In the genomic region with DNA sequence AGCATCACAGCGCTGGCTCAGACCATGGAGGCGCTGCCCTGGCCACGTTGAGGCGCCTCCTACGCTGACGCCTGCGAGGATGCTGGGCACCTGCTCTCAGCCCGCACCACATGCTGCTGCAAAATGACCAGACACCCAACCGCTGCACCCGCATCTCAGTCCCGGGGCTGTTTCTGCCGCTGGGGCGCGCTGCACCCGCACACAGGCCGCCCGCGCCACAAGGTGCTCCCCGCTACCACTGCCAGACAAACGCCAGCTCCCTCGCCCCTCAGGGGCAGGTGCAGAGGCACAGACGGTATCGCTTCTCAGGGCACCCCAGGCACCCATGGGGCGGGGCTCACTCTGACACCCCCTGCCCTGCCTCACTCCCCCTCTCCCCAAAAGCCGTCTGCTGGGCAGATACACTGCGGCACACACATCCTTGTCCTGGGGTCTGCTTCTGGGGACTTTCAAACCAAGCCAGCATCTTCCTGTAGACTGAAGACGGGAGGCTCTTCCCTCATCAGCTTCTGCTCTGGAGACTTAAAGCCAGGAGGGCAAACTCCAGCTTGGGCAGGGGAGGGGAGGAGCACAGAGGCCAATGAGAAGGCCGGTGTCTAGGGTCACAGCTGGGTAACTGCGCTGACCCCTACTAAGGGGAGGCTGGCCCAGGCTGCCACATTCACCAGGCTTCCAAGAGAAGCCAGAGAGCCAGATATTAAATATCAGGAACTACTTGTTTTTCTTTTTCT, we compare ENCODE assay signal across 14 cellular contexts. TPM values are rescaled to one million over a fixed set of nuclear protein-coding genes. Genes with fewer than 3 reads are reported as not detected.
A peak's percentile ranks its signal among the peaks of the same experiment; 100 is the strongest.
DNase-seq lines count a peak whose midpoint lies in the region; TF ChIP-seq lines count a peak whose summit lies in the region.
"Had no signal": no experiment of that assay in that cellular context is flagged by ENCODE, and none has a peak within 500 bp of the region (broad histone marks: within the 10 kb centered on the region; RNA-seq: fewer than 3 reads in every experiment).

No MANE protein-coding gene starts in this region.

- no peak overlapping the region for H2AFZ ChIP-seq in PC-9

- H3K27ac ChIP-seq in RWPE1, result peak overlapping the region; percentile 33
- H3K27ac ChIP-seq in suprapubic skin, result peak overlapping the region; percentile 16
- no peak overlapping the region for H3K27ac ChIP-seq in PC-9
- H3K27ac ChIP-seq: Peyer's patch had no signal

- H3K27me3 ChIP-seq in suprapubic skin (no peaks in the 10 kb centered on the region), PC-9 (ENCODE audit: insufficient read depth, low read depth) (no peaks in the 10 kb centered on the region)
- H3K27me3 ChIP-seq: Peyer's patch had no signal

- TF ChIP-seq CTCF in RWPE1 (conservative IDR thresholded peaks at IDR 0.05; ENCODE audit: low read depth) (no peak), suprapubic skin (IDR thresholded peaks at IDR 0.05) (no peak), PC-9 (conservative IDR thresholded peaks at IDR 0.05) (no peak)

- H3K9me2 ChIP-seq in PC-9 (ENCODE audit: insufficient read depth), result no peaks in the 10 kb centered on the region

- BruUV-seq in PC-9 (replicated peaks; lab: Mats Ljungman, UMichigan), result no TSS peak

- CTCF ChIA-PET in RWPE1 (lab: Yijun Ruan, JAX) (no interaction called here), PC-9 (lab: Charles Lee) (no interaction called here)

- no peaks in the 10 kb centered on the region for H3K79me2 ChIP-seq in PC-9 (ENCODE audit: low read depth)

- H3F3A ChIP-seq in PC-9 (ENCODE audit: insufficient read depth, low read depth), result peaks cover 16% of the 10 kb centered on the region; the same call in 1 of the 2 replicates

- H3K4me2 ChIP-seq in PC-9, result no peak overlapping the region

- DNase-seq in RWPE1 (ENCODE audit: low spot score), result no peak
- peak; percentile 27 for DNase-seq in left kidney (ENCODE audit: low read depth, low spot score)
- peak in 1 of 2 donors; percentile 44 for DNase-seq in suprapubic skin (ENCODE audit: low spot score in 2 of 2)
- no peak for DNase-seq in PC-9
- no peak for DNase-seq in NCI-H1436 treated with DMSO at 0.1 percent for 48 hours (lab: John Stamatoyannopoulos, UW)
- DNase-seq: C1 segment of cervical spinal cord; CD8-positive, alpha-beta memory T cell; HFFc6; KG1; NCI-H1417 treated with DMSO at 0.1 percent for 48 hours; NCI-H2171 treated with DMSO at 0.1 percent for 48 hours; Peyer's patch had no signal

- 97% methylated on average over 18 of the region's 29 CpGs for whole genome bisulfite sequencing in suprapubic skin

- POLR2A ChIA-PET in RWPE1 (lab: Yijun Ruan, JAX; ENCODE audit: low non-redundant PET), result no interaction called here
- POLR2A ChIA-PET in PC-9 (lab: Charles Lee; ENCODE audit: unreplicated experiment), result no interaction called here

- H3K9me3 ChIP-seq in suprapubic skin, result no peaks in the 10 kb centered on the region
- H3K9me3 ChIP-seq in PC-9 (ENCODE audit: insufficient read depth, low read depth), result no peaks in the 10 kb centered on the region
- H3K9me3 ChIP-seq: Peyer's patch had no signal

- no peak for TF ChIP-seq POLR2A in suprapubic skin (IDR thresholded peaks at IDR 0.05)

- H3K4me1 ChIP-seq in suprapubic skin (no peaks in the 10 kb centered on the region), PC-9 (replicated peaks; ENCODE audit: insufficient read depth) (no peaks in the 10 kb centered on the region)
- H3K4me1 ChIP-seq: Peyer's patch had no signal

- no peak overlapping the region for H3K4me3 ChIP-seq in suprapubic skin
- H3K4me3 ChIP-seq in PC-9, result no peak overlapping the region
- H3K4me3 ChIP-seq: Peyer's patch had no signal

- TF ChIP-seq EP300 in suprapubic skin (IDR thresholded peaks at IDR 0.05), result no peak

- peaks cover 51% of the 10 kb centered on the region for H4K20me1 ChIP-seq in PC-9 (ENCODE audit: insufficient read depth)

- peaks cover 100% of the 10 kb centered on the region for H3K36me3 ChIP-seq in suprapubic skin
- H3K36me3 ChIP-seq in PC-9 (ENCODE audit: low read depth), result peaks cover 21% of the 10 kb centered on the region

- intact Hi-C loops in PC-9 (cut with micrococcal nuclease; ENCODE audit: unreplicated experiment), result no loop called here

RNA-seq across cellular contexts. Expression of a gene that starts 16.3 kb away (rescaled TPM):
- total RNA-seq in suprapubic skin (10 to 100 TPM; 13.3 to 35.6 (median 18.9) TPM), PC-9 (2021) (47.7 and 52.9 TPM in 2 replicates)

RNA-seq across cellular contexts. Expression of a gene that starts 29.7 kb away (rescaled TPM):
- 1 to 10 TPM; 2.7 to 7.4 (median 6.5) TPM for total RNA-seq in suprapubic skin
- 5.0 and 6.7 TPM in 2 replicates for total RNA-seq in PC-9 (2021)

RNA-seq across cellular contexts. Expression of a gene that starts 29.9 kb away (rescaled TPM):
- not detected for total RNA-seq in suprapubic skin
- total RNA-seq in PC-9 (2021), result not detected in 2 replicates
- total RNA-seq: CD8-positive, alpha-beta memory T cell; HFFc6; NCI-H460; Peyer's patch; Right ventricle myocardium inferior had no signal

RNA-seq across cellular contexts. Expression of a gene that starts 46.3 kb away (rescaled TPM):
- total RNA-seq in suprapubic skin (10 to 100 TPM; 49.8 to 64.8 (median 56.3) TPM), PC-9 (2021) (61.0 and 65.3 TPM in 2 replicates)

RNA-seq across cellular contexts. Expression of a gene that starts 54.1 kb away (rescaled TPM):
- total RNA-seq in suprapubic skin, result 10 to 100 TPM; 27.3 to 59.2 (median 33.4) TPM
- total RNA-seq in PC-9 (2021), result 40.9 and 49.0 TPM in 2 replicates
